In genomic region chr4:78776729-78777555, GRCh38 we compare ENCODE assay signal across 1 cellular context.
TF ChIP-seq lines count a peak whose summit lies in the region.

No MANE protein-coding gene starts in this region.

TF ChIP-seq in K562, 482 proteins besides CTCF, POLR2A, EP300 and RAD21 (continued from another document):
- TF ChIP-seq HMBOX1 (IDR thresholded peaks at IDR 0.05) (peak; percentile 55; the same call in 1 of the 2 replicates), DACH1 (IDR thresholded peaks at IDR 0.05; ENCODE audit: partially characterized antibody) (peak; percentile 14), POLR2AphosphoS5 (IDR thresholded peaks at IDR 0.05; ENCODE audit: control insufficient read depth, insufficient read depth, low read depth, low read length) (0 out of 2 replicates have a peak, but pooled peaks have one; percentile 4), PTRF (tag; IDR thresholded peaks at IDR 0.05) (no peak), TFAP4 (CRISPR knock-in tag; IDR thresholded peaks at IDR 0.05; ENCODE audit: borderline replicate concordance) (peak; percentile 83), HDAC1 (IDR thresholded peaks at IDR 0.05) (peak in 1 of 2 experiments; percentile 50; a peak in 1 of 4 replicates), ZNF57 (CRISPR knock-in tag; IDR thresholded peaks at IDR 0.05) (no peak), KDM5B (IDR thresholded peaks at IDR 0.05; ENCODE audit: insufficient replicate concordance, low read depth, low read length) (peak; percentile 62), USF1 (CRISPR knock-in tag; IDR thresholded peaks at IDR 0.05) (peak; percentile 37; the same call in 1 of the 2 replicates), FOXA3 (CRISPR knock-in tag; conservative IDR thresholded peaks at IDR 0.05 in 1 of 2, IDR thresholded peaks at IDR 0.05 in 1 of 2) (peak in 1 of 2 experiments; percentile 38; a peak in 1 of 4 replicates), GABPB1 (CRISPR knock-in tag; IDR thresholded peaks at IDR 0.05) (peak; percentile 56; the same call in 1 of the 2 replicates), JUND (IDR thresholded peaks at IDR 0.05; ENCODE audit: borderline replicate concordance, low read depth, low read length) (peak; percentile 19; the same call in 1 of the 2 replicates), JUND (tag; IDR thresholded peaks at IDR 0.05; ENCODE audit: borderline replicate concordance, low read depth, low read length) (no peak), CHD1 (IDR thresholded peaks at IDR 0.05; ENCODE audit: low read length) (peak; percentile 87), RBBP5 (IDR thresholded peaks at IDR 0.05; ENCODE audit: borderline replicate concordance, insufficient read depth, low read length, poor library complexity, severe bottlenecking) (peak; percentile 71), KAT7 (CRISPR knock-in tag; IDR thresholded peaks at IDR 0.05; ENCODE audit: borderline replicate concordance) (0 out of 2 replicates have a peak, but pooled peaks have one; percentile 70), NRF1 (conservative IDR thresholded peaks at IDR 0.05 in 1 of 2, IDR thresholded peaks at IDR 0.05 in 1 of 2) (peak in 1 of 2 experiments; percentile 36; a peak in 2 of 4 replicates)
